1 cellular context compared by ENCODE assay signal in genomic region chr20:35992713-35993335, GRCh38.
TF ChIP-seq lines count a peak whose summit lies in the region.

No MANE protein-coding gene starts in this region.

TF ChIP-seq in HepG2, 621 proteins besides CTCF, POLR2A, EP300 and RAD21 (continued from another document and continues in another):
- TF ChIP-seq, protein P1, sequence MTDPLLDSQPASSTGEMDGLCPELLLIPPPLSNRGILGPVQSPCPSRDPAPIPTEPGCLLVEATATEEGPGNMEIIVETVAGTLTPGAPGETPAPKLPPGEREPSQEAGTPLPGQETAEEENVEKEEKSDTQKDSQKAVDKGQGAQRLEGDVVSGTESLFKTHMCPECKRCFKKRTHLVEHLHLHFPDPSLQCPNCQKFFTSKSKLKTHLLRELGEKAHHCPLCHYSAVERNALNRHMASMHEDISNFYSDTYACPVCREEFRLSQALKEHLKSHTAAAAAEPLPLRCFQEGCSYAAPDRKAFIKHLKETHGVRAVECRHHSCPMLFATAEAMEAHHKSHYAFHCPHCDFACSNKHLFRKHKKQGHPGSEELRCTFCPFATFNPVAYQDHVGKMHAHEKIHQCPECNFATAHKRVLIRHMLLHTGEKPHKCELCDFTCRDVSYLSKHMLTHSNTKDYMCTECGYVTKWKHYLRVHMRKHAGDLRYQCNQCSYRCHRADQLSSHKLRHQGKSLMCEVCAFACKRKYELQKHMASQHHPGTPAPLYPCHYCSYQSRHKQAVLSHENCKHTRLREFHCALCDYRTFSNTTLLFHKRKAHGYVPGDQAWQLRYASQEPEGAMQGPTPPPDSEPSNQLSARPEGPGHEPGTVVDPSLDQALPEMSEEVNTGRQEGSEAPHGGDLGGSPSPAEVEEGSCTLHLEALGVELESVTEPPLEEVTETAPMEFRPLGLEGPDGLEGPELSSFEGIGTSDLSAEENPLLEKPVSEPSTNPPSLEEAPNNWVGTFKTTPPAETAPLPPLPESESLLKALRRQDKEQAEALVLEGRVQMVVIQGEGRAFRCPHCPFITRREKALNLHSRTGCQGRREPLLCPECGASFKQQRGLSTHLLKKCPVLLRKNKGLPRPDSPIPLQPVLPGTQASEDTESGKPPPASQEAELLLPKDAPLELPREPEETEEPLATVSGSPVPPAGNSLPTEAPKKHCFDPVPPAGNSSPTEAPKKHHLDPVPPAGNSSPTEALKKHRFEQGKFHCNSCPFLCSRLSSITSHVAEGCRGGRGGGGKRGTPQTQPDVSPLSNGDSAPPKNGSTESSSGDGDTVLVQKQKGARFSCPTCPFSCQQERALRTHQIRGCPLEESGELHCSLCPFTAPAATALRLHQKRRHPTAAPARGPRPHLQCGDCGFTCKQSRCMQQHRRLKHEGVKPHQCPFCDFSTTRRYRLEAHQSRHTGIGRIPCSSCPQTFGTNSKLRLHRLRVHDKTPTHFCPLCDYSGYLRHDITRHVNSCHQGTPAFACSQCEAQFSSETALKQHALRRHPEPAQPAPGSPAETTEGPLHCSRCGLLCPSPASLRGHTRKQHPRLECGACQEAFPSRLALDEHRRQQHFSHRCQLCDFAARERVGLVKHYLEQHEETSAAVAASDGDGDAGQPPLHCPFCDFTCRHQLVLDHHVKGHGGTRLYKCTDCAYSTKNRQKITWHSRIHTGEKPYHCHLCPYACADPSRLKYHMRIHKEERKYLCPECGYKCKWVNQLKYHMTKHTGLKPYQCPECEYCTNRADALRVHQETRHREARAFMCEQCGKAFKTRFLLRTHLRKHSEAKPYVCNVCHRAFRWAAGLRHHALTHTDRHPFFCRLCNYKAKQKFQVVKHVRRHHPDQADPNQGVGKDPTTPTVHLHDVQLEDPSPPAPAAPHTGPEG (CRISPR knock-in tag; IDR thresholded peaks at IDR 0.05): no peak
- TF ChIP-seq TCF12 (IDR thresholded peaks at IDR 0.05): no peak
- TF ChIP-seq TCF12 (CRISPR knock-in tag; IDR thresholded peaks at IDR 0.05): no peak
- TF ChIP-seq FOSL2 (CRISPR knock-in tag; IDR thresholded peaks at IDR 0.05): 0 out of 2 replicates have a peak, but pooled peaks have one; percentile 17
- no peak for TF ChIP-seq KMT2A (CRISPR knock-in tag; IDR thresholded peaks at IDR 0.05)
- no peak for TF ChIP-seq ZNF501 (CRISPR knock-in tag; IDR thresholded peaks at IDR 0.05)
- TF ChIP-seq GPN1 (CRISPR knock-in tag; IDR thresholded peaks at IDR 0.05; ENCODE audit: borderline replicate concordance): no peak
- no peak for TF ChIP-seq ZNF749 (CRISPR knock-in tag; IDR thresholded peaks at IDR 0.05; ENCODE audit: borderline replicate concordance)
- peak; percentile 96 for TF ChIP-seq SMC3 (IDR thresholded peaks at IDR 0.05; ENCODE audit: low read length)
- no peak for TF ChIP-seq THRA (CRISPR knock-in tag; IDR thresholded peaks at IDR 0.05; ENCODE audit: borderline replicate concordance)
- no peak for TF ChIP-seq ZNF225 (CRISPR knock-in tag; IDR thresholded peaks at IDR 0.05)
- no peak for TF ChIP-seq CAMTA2 (CRISPR knock-in tag; IDR thresholded peaks at IDR 0.05; ENCODE audit: borderline replicate concordance)
- TF ChIP-seq KLF12 (CRISPR knock-in tag; IDR thresholded peaks at IDR 0.05; ENCODE audit: borderline replicate concordance): no peak
- TF ChIP-seq, protein P2, sequence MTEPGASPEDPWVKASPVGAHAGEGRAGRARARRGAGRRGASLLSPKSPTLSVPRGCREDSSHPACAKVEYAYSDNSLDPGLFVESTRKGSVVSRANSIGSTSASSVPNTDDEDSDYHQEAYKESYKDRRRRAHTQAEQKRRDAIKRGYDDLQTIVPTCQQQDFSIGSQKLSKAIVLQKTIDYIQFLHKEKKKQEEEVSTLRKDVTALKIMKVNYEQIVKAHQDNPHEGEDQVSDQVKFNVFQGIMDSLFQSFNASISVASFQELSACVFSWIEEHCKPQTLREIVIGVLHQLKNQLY (CRISPR knock-in tag; IDR thresholded peaks at IDR 0.05): no peak
- no peak for TF ChIP-seq ZBTB20 (CRISPR knock-in tag; IDR thresholded peaks at IDR 0.05; ENCODE audit: borderline replicate concordance, low read depth)
- TF ChIP-seq MEF2D (CRISPR knock-in tag; IDR thresholded peaks at IDR 0.05): no peak
- TF ChIP-seq, protein P3, sequence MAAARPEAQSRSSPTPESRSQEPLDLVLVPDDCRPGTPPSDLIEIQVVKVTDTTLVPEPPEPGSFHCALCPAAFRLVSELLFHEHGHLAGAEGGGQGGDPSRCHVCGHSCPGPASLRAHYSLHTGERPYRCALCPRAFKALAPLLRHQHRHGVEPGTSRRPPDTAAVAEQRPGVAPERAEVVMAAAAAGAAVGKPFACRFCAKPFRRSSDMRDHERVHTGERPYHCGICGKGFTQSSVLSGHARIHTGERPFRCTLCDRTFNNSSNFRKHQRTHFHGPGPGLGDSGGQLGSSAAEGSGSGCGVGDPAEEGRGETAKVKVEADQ (CRISPR knock-in tag; IDR thresholded peaks at IDR 0.05; ENCODE audit: borderline replicate concordance): no peak
- TF ChIP-seq ZNF574 (CRISPR knock-in tag; IDR thresholded peaks at IDR 0.05): no peak
- TF ChIP-seq ATF2 (CRISPR knock-in tag; IDR thresholded peaks at IDR 0.05): 0 out of 2 replicates have a peak, but pooled peaks have one; percentile 20
- no peak for TF ChIP-seq HOXA9 (CRISPR knock-in tag; IDR thresholded peaks at IDR 0.05; ENCODE audit: borderline replicate concordance)
- peak; percentile 60; the same call in 1 of the 2 replicates for TF ChIP-seq ZNF362 (CRISPR knock-in tag; IDR thresholded peaks at IDR 0.05; ENCODE audit: borderline replicate concordance)
- no peak for TF ChIP-seq ZSCAN31 (CRISPR knock-in tag; IDR thresholded peaks at IDR 0.05; ENCODE audit: low read depth)
- TF ChIP-seq ZNF703 (CRISPR knock-in tag; IDR thresholded peaks at IDR 0.05; ENCODE audit: borderline replicate concordance): no peak
- TF ChIP-seq SALL2 (CRISPR knock-in tag; IDR thresholded peaks at IDR 0.05): no peak
- TF ChIP-seq, protein P4, sequence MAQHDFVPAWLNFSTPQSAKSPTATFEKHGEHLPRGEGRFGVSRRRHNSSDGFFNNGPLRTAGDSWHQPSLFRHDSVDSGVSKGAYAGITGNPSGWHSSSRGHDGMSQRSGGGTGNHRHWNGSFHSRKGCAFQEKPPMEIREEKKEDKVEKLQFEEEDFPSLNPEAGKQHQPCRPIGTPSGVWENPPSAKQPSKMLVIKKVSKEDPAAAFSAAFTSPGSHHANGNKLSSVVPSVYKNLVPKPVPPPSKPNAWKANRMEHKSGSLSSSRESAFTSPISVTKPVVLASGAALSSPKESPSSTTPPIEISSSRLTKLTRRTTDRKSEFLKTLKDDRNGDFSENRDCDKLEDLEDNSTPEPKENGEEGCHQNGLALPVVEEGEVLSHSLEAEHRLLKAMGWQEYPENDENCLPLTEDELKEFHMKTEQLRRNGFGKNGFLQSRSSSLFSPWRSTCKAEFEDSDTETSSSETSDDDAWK (CRISPR knock-in tag; IDR thresholded peaks at IDR 0.05): no peak
- no peak for TF ChIP-seq ATF6 (CRISPR knock-in tag; conservative IDR thresholded peaks at IDR 0.05)
- TF ChIP-seq MAFF (IDR thresholded peaks at IDR 0.05; ENCODE audit: low read depth, low read length): peak; percentile 69
- TF ChIP-seq PATZ1 (CRISPR knock-in tag; IDR thresholded peaks at IDR 0.05): 0 out of 2 replicates have a peak, but pooled peaks have one; percentile 30
- TF ChIP-seq ZBTB21 (CRISPR knock-in tag; IDR thresholded peaks at IDR 0.05): no peak
- TF ChIP-seq ZNF619 (CRISPR knock-in tag; IDR thresholded peaks at IDR 0.05): no peak
